Comparison of ENCODE assay signal across 14 cellular contexts in genomic region chr15:95911570-95912279, GRCh38.
"Had no signal": no experiment of that assay in that cellular context is flagged by ENCODE, and none has a peak within 500 bp of the region (broad histone marks: within the 10 kb centered on the region; RNA-seq: fewer than 3 reads in every experiment).

No MANE protein-coding gene starts in this region.

- H3K27me3 ChIP-seq: adrenal gland, gastroesophageal sphincter, left lung, sigmoid colon, spleen, upper lobe of right lung had no signal

- H3K36me3 Mint-ChIP-seq: natural killer cell treated with Interleukin-12 subunit alpha and Interleukin-12 subunit beta and Interleukin-15 and Interleukin-18, amount 100 ng/mL, for 72 hours had no signal

- H3K4me1 Mint-ChIP-seq: activated CD4-positive, alpha-beta memory T cell treated with anti-CD3 and anti-CD28 coated beads, Interleukin-2, amount 10 ng/mL, durations not matched to agents 7 days and 5 days; stimulated activated naive CD8-positive, alpha-beta T cell treated with anti-CD3 and anti-CD28 coated beads, Interleukin-15, amount 100 ng/mL, for 72 hours had no signal

- H3K4me1 ChIP-seq: adrenal gland, gastroesophageal sphincter, left lung, sigmoid colon, spleen, upper lobe of right lung had no signal

- H3K4me3 ChIP-seq: adrenal gland, dorsolateral prefrontal cortex, gastroesophageal sphincter, left lung, sigmoid colon, spleen, upper lobe of right lung had no signal

- H3K27me3 Mint-ChIP-seq: activated CD4-positive, alpha-beta memory T cell treated with anti-CD3 and anti-CD28 coated beads, Interleukin-2, amount 10 ng/mL, durations not matched to agents 7 days and 5 days; activated T-cell treated with anti-CD3 and anti-CD28 coated beads, Interleukin-2, amount 50 U/mL, for 24 hours had no signal

- DNase-seq: activated CD4-positive, alpha-beta memory T cell treated with anti-CD3 and anti-CD28 coated beads, Interleukin-2, amount 10 ng/mL, durations not matched to agents 7 days and 5 days; activated naive CD4-positive, alpha-beta T cell treated with anti-CD3 and anti-CD28 coated beads, Interleukin-2, amount 50 U/mL, for 16 hours; activated T-cell treated with anti-CD3 and anti-CD28 coated beads, Interleukin-2, amount 50 U/mL, for 24 hours; dorsolateral prefrontal cortex; erythroblast; kidney; left lung; sigmoid colon; spleen; stimulated activated naive CD8-positive, alpha-beta T cell treated with anti-CD3 and anti-CD28 coated beads, Interleukin-15, amount 100 ng/mL, for 72 hours; upper lobe of right lung had no signal

- H3K27ac ChIP-seq: adrenal gland, dorsolateral prefrontal cortex, gastroesophageal sphincter, left lung, sigmoid colon, spleen, upper lobe of right lung had no signal

- ATAC-seq: gastroesophageal sphincter; left lung; natural killer cell treated with Interleukin-12 subunit alpha and Interleukin-12 subunit beta and Interleukin-15 and Interleukin-18, amount 100 ng/mL, for 72 hours; stimulated activated naive CD8-positive, alpha-beta T cell treated with anti-CD3 and anti-CD28 coated beads, Interleukin-15, amount 100 ng/mL, for 72 hours; upper lobe of right lung had no signal

- H3K4me3 Mint-ChIP-seq: activated CD4-positive, alpha-beta memory T cell treated with anti-CD3 and anti-CD28 coated beads, Interleukin-2, amount 10 ng/mL, durations not matched to agents 7 days and 5 days; activated T-cell treated with anti-CD3 and anti-CD28 coated beads, Interleukin-2, amount 50 U/mL, for 24 hours; natural killer cell treated with Interleukin-12 subunit alpha and Interleukin-12 subunit beta and Interleukin-15 and Interleukin-18, amount 100 ng/mL, for 72 hours; stimulated activated naive CD8-positive, alpha-beta T cell treated with anti-CD3 and anti-CD28 coated beads, Interleukin-15, amount 100 ng/mL, for 72 hours had no signal

- H3K36me3 ChIP-seq: adrenal gland, gastroesophageal sphincter, left lung, sigmoid colon, spleen, upper lobe of right lung had no signal

- H3K27ac Mint-ChIP-seq: activated CD4-positive, alpha-beta memory T cell treated with anti-CD3 and anti-CD28 coated beads, Interleukin-2, amount 10 ng/mL, durations not matched to agents 7 days and 5 days; activated T-cell treated with anti-CD3 and anti-CD28 coated beads, Interleukin-2, amount 50 U/mL, for 24 hours; natural killer cell treated with Interleukin-12 subunit alpha and Interleukin-12 subunit beta and Interleukin-15 and Interleukin-18, amount 100 ng/mL, for 72 hours; stimulated activated naive CD8-positive, alpha-beta T cell treated with anti-CD3 and anti-CD28 coated beads, Interleukin-15, amount 100 ng/mL, for 72 hours had no signal

- H3K9me3 Mint-ChIP-seq: activated CD4-positive, alpha-beta memory T cell treated with anti-CD3 and anti-CD28 coated beads, Interleukin-2, amount 10 ng/mL, durations not matched to agents 7 days and 5 days; activated T-cell treated with anti-CD3 and anti-CD28 coated beads, Interleukin-2, amount 50 U/mL, for 24 hours; stimulated activated naive CD8-positive, alpha-beta T cell treated with anti-CD3 and anti-CD28 coated beads, Interleukin-15, amount 100 ng/mL, for 72 hours had no signal

- H3K9me3 ChIP-seq: adrenal gland, gastroesophageal sphincter, left lung, sigmoid colon, spleen, upper lobe of right lung had no signal
